ENCODE assay signal across 1 cellular context in genomic region chr3:53072653-53073552, GRCh38.
A peak's percentile ranks its signal among the peaks of the same experiment; 100 is the strongest.
TF ChIP-seq lines count a peak whose summit lies in the region.

No MANE protein-coding gene starts in this region.

TF ChIP-seq in HepG2, 621 proteins besides CTCF, POLR2A, EP300 and RAD21 (continued from another document and continues in another):
- TF ChIP-seq ZBTB4 (CRISPR knock-in tag; IDR thresholded peaks at IDR 0.05; ENCODE audit: borderline replicate concordance) (peak; percentile 67; the same call in 1 of the 2 replicates), SP1 (IDR thresholded peaks at IDR 0.05) (no peak), SP1 (CRISPR knock-in tag; IDR thresholded peaks at IDR 0.05) (0 out of 2 replicates have a peak, but pooled peaks have one; percentile 25), ZIK1 (CRISPR knock-in tag; IDR thresholded peaks at IDR 0.05; ENCODE audit: borderline replicate concordance, low read depth) (0 out of 2 replicates have a peak, but pooled peaks have one; percentile 44), TBX2 (CRISPR knock-in tag; IDR thresholded peaks at IDR 0.05; ENCODE audit: borderline replicate concordance) (peak; percentile 46), PREB (CRISPR knock-in tag; IDR thresholded peaks at IDR 0.05) (no peak), ZNF124 (CRISPR knock-in tag; IDR thresholded peaks at IDR 0.05) (peak; percentile 63; the same call in 1 of the 2 replicates), ZNF704 (CRISPR knock-in tag; IDR thresholded peaks at IDR 0.05; ENCODE audit: borderline replicate concordance) (0 out of 2 replicates have a peak, but pooled peaks have one; percentile 60), POLR2AphosphoS2 (IDR thresholded peaks at IDR 0.05; ENCODE audit: low read depth, low read length) (no peak), ZNF549 (CRISPR knock-in tag; IDR thresholded peaks at IDR 0.05) (no peak), MXD1 (CRISPR knock-in tag; IDR thresholded peaks at IDR 0.05) (peak; percentile 50; the same call in 1 of the 2 replicates), ZNF550 (CRISPR knock-in tag; IDR thresholded peaks at IDR 0.05; ENCODE audit: borderline replicate concordance) (peak; percentile 82; the same call in 1 of the 2 replicates), ZNF503 (CRISPR knock-in tag; IDR thresholded peaks at IDR 0.05) (no peak), CHD4 (IDR thresholded peaks at IDR 0.05; ENCODE audit: borderline replicate concordance, low read length) (no peak), SNAPC5 (CRISPR knock-in tag; IDR thresholded peaks at IDR 0.05; ENCODE audit: borderline replicate concordance) (no peak), RARG (CRISPR knock-in tag; IDR thresholded peaks at IDR 0.05; ENCODE audit: low read depth) (0 out of 2 replicates have a peak, but pooled peaks have one; percentile 20), SIN3A (IDR thresholded peaks at IDR 0.05; ENCODE audit: borderline replicate concordance, low read depth, low read length) (no peak), SRSF4 (IDR thresholded peaks at IDR 0.05; ENCODE audit: low read depth, low read length, poor library complexity, severe bottlenecking) (no peak), ZSCAN29 (CRISPR knock-in tag; conservative IDR thresholded peaks at IDR 0.05) (no peak), REL (CRISPR knock-in tag; conservative IDR thresholded peaks at IDR 0.05) (no peak), ZNF256 (CRISPR knock-in tag; conservative IDR thresholded peaks at IDR 0.05) (no peak), ZBTB39 (CRISPR knock-in tag; IDR thresholded peaks at IDR 0.05) (no peak), XRCC5 (optimal IDR thresholded peaks at IDR 0.05; ENCODE audit: low read length) (peak; percentile 80), HMG20B (CRISPR knock-in tag; conservative IDR thresholded peaks at IDR 0.05) (no peak), YEATS4 (CRISPR knock-in tag; IDR thresholded peaks at IDR 0.05; ENCODE audit: borderline replicate concordance) (peak; percentile 27), SAFB2 (CRISPR knock-in tag; IDR thresholded peaks at IDR 0.05; ENCODE audit: borderline replicate concordance, low read depth) (peak; percentile 23; the same call in 1 of the 2 replicates), YY1 (IDR thresholded peaks at IDR 0.05; ENCODE audit: insufficient read depth, insufficient replicate concordance, low read depth, low read length) (peak; percentile 52), MAFG (CRISPR knock-in tag; IDR thresholded peaks at IDR 0.05) (no peak), ZBTB40 (IDR thresholded peaks at IDR 0.05) (no peak), ZBTB40 (CRISPR knock-in tag; IDR thresholded peaks at IDR 0.05) (0 out of 2 replicates have a peak, but pooled peaks have one; percentile 46), TFDP1 (CRISPR knock-in tag; IDR thresholded peaks at IDR 0.05; ENCODE audit: borderline replicate concordance) (peak; percentile 71; the same call in 1 of the 2 replicates), SMAD9 (CRISPR knock-in tag; IDR thresholded peaks at IDR 0.05) (0 out of 2 replicates have a peak, but pooled peaks have one; percentile 24), PRMT3 (CRISPR knock-in tag; IDR thresholded peaks at IDR 0.05; ENCODE audit: borderline replicate concordance, low read depth) (no peak), HMGA1 (CRISPR knock-in tag; conservative IDR thresholded peaks at IDR 0.05) (no peak), SAP130 (CRISPR knock-in tag; IDR thresholded peaks at IDR 0.05; ENCODE audit: low read depth) (peak; percentile 78), KAT8 (CRISPR knock-in tag; IDR thresholded peaks at IDR 0.05) (peak; percentile 73), KLF12 (CRISPR knock-in tag; IDR thresholded peaks at IDR 0.05; ENCODE audit: borderline replicate concordance) (peak; percentile 76; the same call in 1 of the 2 replicates), ZSCAN22 (CRISPR knock-in tag; IDR thresholded peaks at IDR 0.05) (peak; percentile 98), ZFX (CRISPR knock-in tag; IDR thresholded peaks at IDR 0.05; ENCODE audit: low read depth) (peak; percentile 86)
